28 cellular contexts compared by ENCODE assay signal in genomic region chr5:42750507-42750906, GRCh38. TPM values are rescaled to one million over a fixed set of nuclear protein-coding genes. Genes with fewer than 3 reads are reported as not detected.
"Had no signal": no experiment of that assay in that cellular context is flagged by ENCODE, and none has a peak within 500 bp of the region (broad histone marks: within the 10 kb centered on the region; RNA-seq: fewer than 3 reads in every experiment).

No MANE protein-coding gene starts in this region.

- H3K9me3 ChIP-seq: adrenal gland, body of pancreas had no signal

- H3K9me3 Mint-ChIP-seq: activated CD4-positive, alpha-beta memory T cell treated with anti-CD3 and anti-CD28 coated beads, Interleukin-2, amount 10 ng/mL, durations not matched to agents 7 days and 5 days; activated CD4-positive, alpha-beta T cell treated with anti-CD3 and anti-CD28 coated beads, Interleukin-2, amount 10 ng/mL, durations not matched to agents 7 days and 5 days; activated naive CD4-positive, alpha-beta T cell treated with anti-CD3 and anti-CD28 coated beads, Interleukin-2, amount 10 ng/mL, durations not matched to agents 7 days and 5 days; activated naive CD8-positive, alpha-beta T cell treated with anti-CD3 and anti-CD28 coated beads, Interleukin-2, amount 50 U/mL, for 24 hours; activated T-cell treated with anti-CD3 and anti-CD28 coated beads, Interleukin-2, amount 50 U/mL, for 24 hours; effector memory CD8-positive, alpha-beta T cell had no signal

- H3K27ac Mint-ChIP-seq: activated CD4-positive, alpha-beta memory T cell treated with anti-CD3 and anti-CD28 coated beads, Interleukin-2, amount 10 ng/mL, durations not matched to agents 7 days and 5 days; activated CD4-positive, alpha-beta T cell treated with anti-CD3 and anti-CD28 coated beads, Interleukin-2, amount 10 ng/mL, durations not matched to agents 7 days and 5 days; activated naive CD4-positive, alpha-beta T cell treated with anti-CD3 and anti-CD28 coated beads, Interleukin-2, amount 10 ng/mL, durations not matched to agents 7 days and 5 days; activated naive CD8-positive, alpha-beta T cell treated with anti-CD3 and anti-CD28 coated beads for 36 hours; activated naive CD8-positive, alpha-beta T cell treated with anti-CD3 and anti-CD28 coated beads, Interleukin-2, amount 50 U/mL, for 24 hours; activated T-cell treated with anti-CD3 and anti-CD28 coated beads, Interleukin-2, amount 50 U/mL, for 24 hours; activated T-cell treated with anti-CD3 and anti-CD28 coated beads, Interleukin-2, amount 50 U/mL, for 72 hours; effector memory CD8-positive, alpha-beta T cell; WTC11 had no signal

- DNase-seq: activated CD4-positive, alpha-beta memory T cell treated with anti-CD3 and anti-CD28 coated beads, Interleukin-2, amount 10 ng/mL, durations not matched to agents 7 days and 5 days; activated CD4-positive, alpha-beta T cell treated with anti-CD3 and anti-CD28 coated beads for 1 hour; activated CD4-positive, alpha-beta T cell treated with anti-CD3 and anti-CD28 coated beads for 4 hours; activated CD4-positive, alpha-beta T cell treated with anti-CD3 and anti-CD28 coated beads, Interleukin-2, amount 10 ng/mL, durations not matched to agents 7 days and 5 days; activated CD4-positive, alpha-beta T cell treated with anti-CD3 and anti-CD28 coated beads, Interleukin-2, amount 50 U/mL, for 4 hours; activated CD8-positive, alpha-beta memory T cell treated with anti-CD3 and anti-CD28 coated beads, Interleukin-2, amount 50 U/mL, for 48 hours; activated gamma-delta T cell; activated naive CD4-positive, alpha-beta T cell; activated naive CD4-positive, alpha-beta T cell treated with anti-CD3 and anti-CD28 coated beads, Interleukin-2, amount 10 ng/mL, durations not matched to agents 7 days and 5 days; activated naive CD8-positive, alpha-beta T cell treated with anti-CD3 and anti-CD28 coated beads for 36 hours; activated naive CD8-positive, alpha-beta T cell treated with anti-CD3 and anti-CD28 coated beads, Interleukin-2, amount 50 U/mL, for 24 hours; activated T-cell treated with anti-CD3 and anti-CD28 coated beads for 4 hours; activated T-cell treated with anti-CD3 and anti-CD28 coated beads, Interleukin-2, amount 50 U/mL, for 24 hours; activated T-cell treated with anti-CD3 and anti-CD28 coated beads, Interleukin-2, amount 50 U/mL, for 72 hours; adrenal gland; amygdala; body of pancreas; caudate nucleus; cortex of kidney; dermis blood vessel endothelial cell; effector CD4-positive, alpha-beta T cell; effector memory CD8-positive, alpha-beta T cell; erythroblast; foreskin fibroblast; head of caudate nucleus; T-helper 2 cell had no signal

- H3K27me3 Mint-ChIP-seq: activated CD4-positive, alpha-beta memory T cell treated with anti-CD3 and anti-CD28 coated beads, Interleukin-2, amount 10 ng/mL, durations not matched to agents 7 days and 5 days; activated naive CD4-positive, alpha-beta T cell treated with anti-CD3 and anti-CD28 coated beads, Interleukin-2, amount 10 ng/mL, durations not matched to agents 7 days and 5 days; activated naive CD8-positive, alpha-beta T cell treated with anti-CD3 and anti-CD28 coated beads for 36 hours; activated naive CD8-positive, alpha-beta T cell treated with anti-CD3 and anti-CD28 coated beads, Interleukin-2, amount 50 U/mL, for 24 hours; activated T-cell treated with anti-CD3 and anti-CD28 coated beads, Interleukin-2, amount 50 U/mL, for 24 hours; effector memory CD8-positive, alpha-beta T cell had no signal

- H3K4me1 ChIP-seq: adrenal gland, body of pancreas had no signal

- H3K4me1 Mint-ChIP-seq: activated naive CD8-positive, alpha-beta T cell treated with anti-CD3 and anti-CD28 coated beads, Interleukin-2, amount 50 U/mL, for 24 hours had no signal

- H3K4me3 Mint-ChIP-seq: activated CD4-positive, alpha-beta memory T cell treated with anti-CD3 and anti-CD28 coated beads, Interleukin-2, amount 10 ng/mL, durations not matched to agents 7 days and 5 days; activated CD4-positive, alpha-beta T cell treated with anti-CD3 and anti-CD28 coated beads, Interleukin-2, amount 10 ng/mL, durations not matched to agents 7 days and 5 days; activated naive CD4-positive, alpha-beta T cell treated with anti-CD3 and anti-CD28 coated beads, Interleukin-2, amount 10 ng/mL, durations not matched to agents 7 days and 5 days; activated naive CD8-positive, alpha-beta T cell treated with anti-CD3 and anti-CD28 coated beads for 36 hours; activated naive CD8-positive, alpha-beta T cell treated with anti-CD3 and anti-CD28 coated beads, Interleukin-2, amount 50 U/mL, for 24 hours; activated T-cell treated with anti-CD3 and anti-CD28 coated beads, Interleukin-2, amount 50 U/mL, for 24 hours; activated T-cell treated with anti-CD3 and anti-CD28 coated beads, Interleukin-2, amount 50 U/mL, for 72 hours; effector memory CD8-positive, alpha-beta T cell; WTC11 had no signal

- H3K27ac ChIP-seq: adrenal gland, body of pancreas had no signal

- H3K36me3 Mint-ChIP-seq: activated naive CD4-positive, alpha-beta T cell treated with anti-CD3 and anti-CD28 coated beads, Interleukin-2, amount 10 ng/mL, durations not matched to agents 7 days and 5 days; activated naive CD8-positive, alpha-beta T cell treated with anti-CD3 and anti-CD28 coated beads for 36 hours; WTC11 had no signal

- H3K27me3 ChIP-seq: adrenal gland, body of pancreas had no signal

- H3K4me3 ChIP-seq: adrenal gland, body of pancreas had no signal

- H3K36me3 ChIP-seq: adrenal gland had no signal

RNA-seq across cellular contexts. Expression of gene CCDC152, which starts 6.1 kb away (rescaled TPM):
- total RNA-seq: chondrocyte had no signal
